In genomic region chr2:21096458-21096857, GRCh38 we compare ENCODE assay signal across 23 cellular contexts. TPM values are rescaled to one million over a fixed set of nuclear protein-coding genes. Genes with fewer than 3 reads are reported as not detected.
"Had no signal": no experiment of that assay in that cellular context is flagged by ENCODE, and none has a peak within 500 bp of the region (broad histone marks: within the 10 kb centered on the region; RNA-seq: fewer than 3 reads in every experiment).

No MANE protein-coding gene starts in this region.

- H3K36me3 ChIP-seq: esophagus squamous epithelium, spleen, suprapubic skin, tibial nerve had no signal

- ATAC-seq: activated CD4-positive, alpha-beta T cell treated with anti-CD3 and anti-CD28 coated beads for 36 hours; activated CD8-positive, alpha-beta memory T cell treated with anti-CD3 and anti-CD28 coated beads, Interleukin-2, amount 10 ng/mL, durations not matched to agents 7 days and 5 days; activated CD8-positive, alpha-beta T cell treated with anti-CD3 and anti-CD28 coated beads, Interleukin-2, amount 10 ng/mL, durations not matched to agents 7 days and 5 days; activated naive CD8-positive, alpha-beta T cell treated with anti-CD3 and anti-CD28 coated beads, Interleukin-2, amount 50 U/mL, for 24 hours had no signal

- H3K4me1 ChIP-seq: esophagus squamous epithelium, spleen, suprapubic skin, tibial nerve had no signal

- DNase-seq: activated CD4-positive, alpha-beta T cell treated with anti-CD3 and anti-CD28 coated beads for 36 hours; activated CD4-positive, CD25-positive, alpha-beta regulatory T cell; activated CD8-positive, alpha-beta memory T cell treated with anti-CD3 and anti-CD28 coated beads, Interleukin-2, amount 10 ng/mL, durations not matched to agents 7 days and 5 days; activated CD8-positive, alpha-beta T cell treated with anti-CD3 and anti-CD28 coated beads, Interleukin-2, amount 10 ng/mL, durations not matched to agents 7 days and 5 days; activated naive CD8-positive, alpha-beta T cell treated with anti-CD3 and anti-CD28 coated beads, Interleukin-2, amount 50 U/mL, for 24 hours; activated T-cell treated with anti-CD3 and anti-CD28 coated beads, Interleukin-2, amount 50 U/mL, for 48 hours; dermis blood vessel endothelial cell; effector CD4-positive, alpha-beta T cell; esophagus squamous epithelium; glutamatergic neuron; hippocampal formation; kidney; spleen; stimulated activated naive CD4-positive, alpha-beta T cell had no signal

- H3K27ac ChIP-seq: epithelial cell of prostate, esophagus squamous epithelium, spleen, suprapubic skin, tibial nerve had no signal

- H3K9me3 ChIP-seq: esophagus squamous epithelium, spleen, suprapubic skin, tibial nerve had no signal

- H3K27me3 ChIP-seq: esophagus squamous epithelium, spleen, tibial nerve had no signal

- H3K4me3 ChIP-seq: esophagus squamous epithelium, spleen, suprapubic skin, tibial nerve had no signal

RNA-seq across cellular contexts. Expression of gene TDRD15, which starts 27.3 kb away (rescaled TPM):
- total RNA-seq: activated CD4-positive, alpha-beta T cell treated with anti-CD3 and anti-CD28 coated beads for 36 hours; activated CD8-positive, alpha-beta memory T cell treated with anti-CD3 and anti-CD28 coated beads, Interleukin-2, amount 10 ng/mL, durations not matched to agents 7 days and 5 days; activated CD8-positive, alpha-beta T cell treated with anti-CD3 and anti-CD28 coated beads, Interleukin-2, amount 10 ng/mL, durations not matched to agents 7 days and 5 days; activated T-helper 2 cell treated with anti-CD3 and anti-CD28 coated beads, Interferon-gamma antibody, Interleukin-2, Interleukin-4, amounts not matched to agents 10 μg/mL and 5 μg/mL and 100 μg/mL, durations not matched to agents 14 hours and 24 hours and 36 hours; bronchial epithelial cell; dermis blood vessel endothelial cell; lung microvascular endothelial cell; mucosa of gallbladder; osteoblast; T-helper 1 cell treated with Interleukin-12 subunit alpha and Interleukin-12 subunit beta and Interleukin-4 antibody, amounts not matched to agents 30 ng/mL and 1 ng/mL, for 36 hours had no signal

RNA-seq across cellular contexts. Expression of gene APOB, which starts 52.6 kb away (rescaled TPM):
- total RNA-seq: activated CD4-positive, alpha-beta T cell treated with anti-CD3 and anti-CD28 coated beads for 36 hours; activated CD8-positive, alpha-beta memory T cell treated with anti-CD3 and anti-CD28 coated beads, Interleukin-2, amount 10 ng/mL, durations not matched to agents 7 days and 5 days; activated CD8-positive, alpha-beta T cell treated with anti-CD3 and anti-CD28 coated beads, Interleukin-2, amount 10 ng/mL, durations not matched to agents 7 days and 5 days; activated T-helper 2 cell treated with anti-CD3 and anti-CD28 coated beads, Interferon-gamma antibody, Interleukin-2, Interleukin-4, amounts not matched to agents 10 μg/mL and 5 μg/mL and 100 μg/mL, durations not matched to agents 14 hours and 24 hours and 36 hours; T-helper 1 cell treated with Interleukin-12 subunit alpha and Interleukin-12 subunit beta and Interleukin-4 antibody, amounts not matched to agents 30 ng/mL and 1 ng/mL, for 36 hours had no signal
